Comparison of ENCODE assay signal across 19 cellular contexts in the genomic region with DNA sequence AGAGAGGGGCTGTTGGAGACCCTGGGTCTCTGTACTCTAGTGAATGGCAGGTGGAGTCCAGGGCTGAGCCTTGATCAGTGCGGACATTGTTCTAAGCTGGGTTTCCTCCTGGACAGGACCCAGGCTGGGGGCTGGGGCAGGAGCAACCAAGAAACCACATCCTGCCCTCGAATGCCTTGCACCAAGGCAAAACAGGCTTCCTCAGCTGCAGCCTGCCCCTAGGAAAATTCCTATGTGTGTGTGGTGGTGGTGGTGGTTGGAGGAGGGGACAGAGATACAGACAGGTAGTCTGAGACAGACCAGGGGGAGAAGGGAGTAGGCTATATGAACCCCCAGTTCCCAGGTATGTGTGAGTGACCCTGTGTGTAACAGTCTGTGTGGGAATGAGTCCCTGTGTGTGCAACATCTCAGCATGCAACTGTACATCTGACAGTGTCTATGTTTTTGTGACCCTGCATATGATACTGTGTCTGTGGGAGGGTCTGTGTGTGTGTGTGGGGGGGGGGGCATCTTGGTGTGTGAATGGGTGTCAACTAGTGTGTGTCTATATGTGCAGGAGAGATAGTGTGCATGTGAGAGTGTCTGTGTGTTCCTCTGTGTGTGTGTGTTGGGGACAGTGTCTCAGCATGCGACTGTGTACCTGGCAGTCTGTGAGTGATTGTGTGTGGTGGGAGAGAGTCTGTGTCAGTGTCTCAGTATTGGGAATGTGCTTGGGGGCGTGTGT. TPM values are rescaled to one million over a fixed set of nuclear protein-coding genes. Genes with fewer than 3 reads are reported as not detected.
DNase-seq lines count a peak whose midpoint lies in the region; ATAC-seq, FAIRE-seq and TF ChIP-seq lines count a peak whose summit lies in the region.
"Had no signal": no experiment of that assay in that cellular context is flagged by ENCODE, and none has a peak within 500 bp of the region (broad histone marks: within the 10 kb centered on the region; RNA-seq: fewer than 3 reads in every experiment).

No MANE protein-coding gene starts in this region.

- FAIRE-seq in K562 (lab: Jason Lieb, UNC) = peak; percentile 32
- FAIRE-seq: A204.1, colon, G401.6, TTC549 had no signal

- POLR2A ChIA-PET in K562 (lab: Yijun Ruan, JAX) = interaction anchor here (1.1 to 2.2 kb wide), 2 partner anchors 8 to 36 kb away, joined by 3 to 5 read pairs; no protein-coding TSS in a partner anchor

- no peak overlapping the region; the same call in 2 of the 3 replicates for H3K27ac ChIP-seq in K562 (ENCODE audit: extremely low read depth, low read depth, low read length)
- H3K27ac ChIP-seq in osteoblast (ENCODE audit: low read depth, low read length) = no peak overlapping the region
- no peak overlapping the region for H3K27ac ChIP-seq in substantia nigra (ENCODE audit: low read depth, low read length, poor library complexity, severe bottlenecking)
- H3K27ac ChIP-seq: epithelial cell of prostate had no signal

- no peak; the same call in 2 of the 3 replicates for ATAC-seq in K562
- no peak for ATAC-seq in HG02610 (IDR thresholded peaks at IDR 0.05; ENCODE audit: unreplicated experiment)
- ATAC-seq: activated T-helper 17 cell treated with anti-CD3 and anti-CD28 coated beads, Interleukin-2, amount 50 U/mL, for 72 hours had no signal

- no peak overlapping the region for H3K4me2 ChIP-seq in K562 (ENCODE audit: insufficient read depth, low read length)
- no peak overlapping the region for H3K4me2 ChIP-seq in osteoblast (ENCODE audit: insufficient read depth, low read length)

- H3K4me1 ChIP-seq in K562 (replicated peaks in 1 of 2; ENCODE audit: control insufficient read depth in 2 of 2, insufficient read depth in 2 of 2, low read length in 2 of 2) (peaks cover 0 to 9% of the 10 kb centered on the region in 2 experiments; a peak in 2 of 5 replicates), osteoblast (ENCODE audit: insufficient read depth, low read length) (no peaks in the 10 kb centered on the region)

- H3K9ac ChIP-seq in K562 (ENCODE audit: insufficient read depth in 1 of 2, low read depth in 2 of 2, low read length in 2 of 2) = no peak overlapping the region

- H2AFZ ChIP-seq in K562 (ENCODE audit: low read depth, low read length) (no peak overlapping the region), osteoblast (ENCODE audit: low read length) (no peak overlapping the region)

- peak; percentile 57 for DNase-seq in NK-92 treated with Interleukin-12 subunit alpha and Interleukin-12 subunit beta, amount 100 ng/mL, for 24 hours (lab: John Stamatoyannopoulos, UW)
- DNase-seq in NK-92 (lab: John Stamatoyannopoulos, UW; ENCODE audit: unreplicated experiment) (no peak), NB4 (ENCODE audit: low read depth) (peak; percentile 63), K562 (ENCODE audit: extremely low read depth in 1 of 4, low spot score in 3 of 4) (no peak), osteoblast (ENCODE audit: insufficient read length, low spot score, missing footprints) (peak; percentile 69), substantia nigra (lab: John Stamatoyannopoulos, UW) (no peak), iPS-NIHi11 (ENCODE audit: low spot score) (no peak)
- DNase-seq: activated CD4-positive, alpha-beta T cell treated with anti-CD3 and anti-CD28 coated beads, Interleukin-2, amount 50 U/mL, for 48 hours; aorta; mesenchymal stem cell; NCI-H1048; NCI-H345 had no signal

- peak overlapping the region; percentile 7 for H3K4me3 ChIP-seq in NB4 (ENCODE audit: low read depth, low read length)
- H3K4me3 ChIP-seq in K562 = no peak overlapping the region
- no peak overlapping the region for H3K4me3 ChIP-seq in osteoblast (ENCODE audit: insufficient read depth, low read length)

- H3K27me3 ChIP-seq in K562 (ENCODE audit: control insufficient read depth in 2 of 2, insufficient read depth in 2 of 2, low read length in 2 of 2) = peaks cover 34 to 74% of the 10 kb centered on the region in 2 experiments
- peaks cover 14% of the 10 kb centered on the region for H3K27me3 ChIP-seq in osteoblast (ENCODE audit: insufficient read depth, low read length)

- no peak for TF ChIP-seq RAD21 in K562 (CRISPR knock-in tag; conservative IDR thresholded peaks at IDR 0.05 in 1 of 2, IDR thresholded peaks at IDR 0.05 in 1 of 2)

- H3K79me2 ChIP-seq in K562 (ENCODE audit: control insufficient read depth, insufficient read depth, low read length) (no peaks in the 10 kb centered on the region), osteoblast (ENCODE audit: insufficient read depth, low read length) (no peaks in the 10 kb centered on the region)

- intact Hi-C loops in K562 (cut with micrococcal nuclease) = no loop called here

- CTCF ChIA-PET in K562 (lab: Yijun Ruan, JAX; ENCODE audit: low intra/inter-chr PET ratio) = no interaction called here

- TF ChIP-seq POLR2A in NB4 (IDR thresholded peaks at IDR 0.05; ENCODE audit: extremely low read depth, insufficient read length) (no peak), K562 (conservative IDR thresholded peaks at IDR 0.05) (no peak)

- WGBS in K562 (ENCODE audit: insufficient coverage, low coverage, missing lambda C conversion rate) = 0% methylated on average over 4 of the region's 4 CpGs

- H3K36me3 ChIP-seq in K562 (ENCODE audit: control insufficient read depth, insufficient read depth, low read length) (no peaks in the 10 kb centered on the region), osteoblast (ENCODE audit: insufficient read depth, low read length) (no peaks in the 10 kb centered on the region)

- H3K9me3 ChIP-seq in K562 (replicated peaks; ENCODE audit: control insufficient read depth, insufficient read depth, low read depth, low read length) = no peaks in the 10 kb centered on the region
- H3K9me3 ChIP-seq in osteoblast (ENCODE audit: low read depth, low read length) = no peaks in the 10 kb centered on the region

- H3K9me1 ChIP-seq in K562 (ENCODE audit: control insufficient read depth, insufficient read depth, low read length) = no peaks in the 10 kb centered on the region

- TF ChIP-seq EP300 in K562 (IDR thresholded peaks at IDR 0.05; ENCODE audit: low read length) = no peak

- peaks cover 32% of the 10 kb centered on the region for H4K20me1 ChIP-seq in K562 (replicated peaks; ENCODE audit: control insufficient read depth, insufficient read depth, low read length)
- no peaks in the 10 kb centered on the region for H4K20me1 ChIP-seq in osteoblast (ENCODE audit: insufficient read depth, low read length)

- TF ChIP-seq CTCF in NB4 (IDR thresholded peaks at IDR 0.05; ENCODE audit: low read depth, low read length) = no peak
- no peak for TF ChIP-seq CTCF in K562 (IDR thresholded peaks at IDR 0.05 in 2 of 3, conservative IDR thresholded peaks at IDR 0.05 in 1 of 3; ENCODE audit: insufficient read depth in 2 of 3, low read depth in 1 of 3, low read length in 3 of 3)
- TF ChIP-seq CTCF in osteoblast (IDR thresholded peaks at IDR 0.05; ENCODE audit: extremely low read depth, low read depth, low read length) = no peak

- BruUV-seq in K562 (replicated peaks; lab: Mats Ljungman, UMichigan) = no TSS peak

- in situ Hi-C loops in K562 (cut with MboI) = no loop called here

TF ChIP-seq in K562, 482 proteins besides CTCF, POLR2A, EP300 and RAD21 (continues in another document):
- no peak for TF ChIP-seq CBFA2T3 (IDR thresholded peaks at IDR 0.05)
- TF ChIP-seq COPS2 (conservative IDR thresholded peaks at IDR 0.05) = no peak
- TF ChIP-seq ZFP36 (IDR thresholded peaks at IDR 0.05; ENCODE audit: low read depth, low read length, partially characterized antibody) = no peak
- TF ChIP-seq, protein P1, sequence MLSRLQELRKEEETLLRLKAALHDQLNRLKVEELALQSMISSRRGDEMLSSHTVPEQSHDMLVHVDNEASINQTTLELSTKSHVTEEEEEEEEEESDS (CRISPR knock-in tag; IDR thresholded peaks at IDR 0.05) = no peak
- peak in 1 of 2 experiments; percentile 21; a peak in 1 of 4 replicates for TF ChIP-seq MAZ (CRISPR knock-in tag; conservative IDR thresholded peaks at IDR 0.05 in 1 of 2, IDR thresholded peaks at IDR 0.05 in 1 of 2)
- TF ChIP-seq MYNN (IDR thresholded peaks at IDR 0.05) = no peak
- no peak for TF ChIP-seq MYNN (CRISPR knock-in tag; IDR thresholded peaks at IDR 0.05)
- no peak for TF ChIP-seq FOXJ3 (CRISPR knock-in tag; IDR thresholded peaks at IDR 0.05)
- no peak for TF ChIP-seq KLF16 (IDR thresholded peaks at IDR 0.05)
- TF ChIP-seq POLR2H (tag; IDR thresholded peaks at IDR 0.05; ENCODE audit: low read depth) = no peak
- no peak for TF ChIP-seq NR2C1 (IDR thresholded peaks at IDR 0.05)
- TF ChIP-seq NR2C1 (tag; IDR thresholded peaks at IDR 0.05) = no peak
- TF ChIP-seq ZNF764 (CRISPR knock-in tag; IDR thresholded peaks at IDR 0.05; ENCODE audit: low read depth) = no peak
- no peak for TF ChIP-seq ARID2 (IDR thresholded peaks at IDR 0.05)

RNA-seq across cellular contexts. Expression of gene GLP1R, which starts 3.0 kb away (rescaled TPM):
- total RNA-seq in K562 (2011; cell fraction: chromatin; rRNA removed; ENCODE audit: low replicate concordance) = not detected in 2 replicates
- total RNA-seq in K562 (2011; cell fraction: nucleolus; rRNA removed) = not detected in 2 replicates
- total RNA-seq in K562 (2011; cell fraction: nucleoplasm; rRNA removed) = not detected in 2 replicates
- total RNA-seq in K562 (2014; rRNA removed) = not detected in 2 replicates
- total RNA-seq in K562 (2014; rRNA removed; fragmentation: Illumina TruSeq; extraction: Trizol) = not detected in 2 replicates
- total RNA-seq in K562 (2015; rRNA removed; fragmentation: Illumina TruSeq; extraction: Trizol) = not detected in 2 replicates
- not detected in 2 replicates for total RNA-seq in K562 (2021)
- polyA plus RNA-seq in K562 (2011; rRNA removed) = not detected in 2 replicates
- not detected in 2 replicates for polyA plus RNA-seq in K562 (2011; cell fraction: cytosol; rRNA removed)
- not detected in 2 replicates for polyA plus RNA-seq in K562 (2011; cell fraction: nucleus; rRNA removed)
- polyA plus RNA-seq in K562 (2012) = not detected in 2 replicates
- polyA plus RNA-seq in K562 (2014; fragmentation: Illumina TruSeq; extraction: Trizol) = not detected in 2 replicates
- polyA plus RNA-seq in K562 (2014; fragmentation: Nextera tagmentation; extraction: Ambion mirVana) = not detected
- not detected in 2 replicates for polyA plus RNA-seq in K562 (2014; rRNA removed)
- not detected in 2 replicates for polyA minus RNA-seq in K562 (2011; rRNA and poly(A)+ RNA removed)
- polyA minus RNA-seq in K562 (2011; cell fraction: cytosol; rRNA and poly(A)+ RNA removed) = not detected in 2 replicates
- not detected in 2 replicates for polyA minus RNA-seq in K562 (2011; cell fraction: nucleus; rRNA and poly(A)+ RNA removed)
- total RNA-seq in osteoblast = not detected in 2 replicates
- total RNA-seq: activated T-helper 17 cell treated with anti-CD3 and anti-CD28 coated beads, Interleukin-2, amount 50 U/mL, for 72 hours; aorta had no signal
- polyA plus RNA-seq: aorta had no signal

Comparison
In these comparisons a context has a peak if more than half of its experiments do, and no peak if none do; other contexts are left out.
1. DNase-seq: peak in NK-92 treated with Interleukin-12 subunit alpha and Interleukin-12 subunit beta, amount 100 ng/mL, for 24 hours (single experiment), NB4 (single experiment) and osteoblast (single experiment); none in NK-92 (single experiment), K562 (0 of 4), substantia nigra (0 of 49) and iPS-NIHi11 (single experiment).